ENCODE assay signal across 11 cellular contexts in genomic region chr16:56986361-56986760, GRCh38. TPM values are rescaled to one million over a fixed set of nuclear protein-coding genes. Genes with fewer than 3 reads are reported as not detected.
DNase-seq lines count a peak whose midpoint lies in the region; ATAC-seq and TF ChIP-seq lines count a peak whose summit lies in the region.
"Had no signal": no experiment of that assay in that cellular context is flagged by ENCODE, and none has a peak within 500 bp of the region (broad histone marks: within the 10 kb centered on the region; RNA-seq: fewer than 3 reads in every experiment).

No MANE protein-coding gene starts in this region.

- intact Hi-C loops in stomach (cut with DNase I; ENCODE audit: low total_unique reads) (no loop called here), PC-3 (cut with micrococcal nuclease) (loop anchor here (5.0 kb wide), 1 partner anchor 39 kb away; no protein-coding TSS in a partner anchor)

- H2AFZ ChIP-seq in Karpas-422 (ENCODE audit: low read length): no peak overlapping the region
- no peak overlapping the region for H2AFZ ChIP-seq in PC-3 (ENCODE audit: low read length)

- peaks cover 85% of the 10 kb centered on the region for H3K4me1 Mint-ChIP-seq in activated T-cell treated with anti-CD3 and anti-CD28 coated beads, Interleukin-2, amount 50 U/mL, for 72 hours (ENCODE audit: low read depth)

- H3K4me1 ChIP-seq in Karpas-422 (ENCODE audit: low read length): peaks cover 88% of the 10 kb centered on the region
- H3K4me1 ChIP-seq in effector memory CD4-positive, alpha-beta T cell (ENCODE audit: control insufficient read depth, insufficient read depth, low read length, poor library complexity, severe bottlenecking): peaks cover 47% of the 10 kb centered on the region
- H3K4me1 ChIP-seq in stomach: peaks cover 7 to 67% (median 48%) of the 10 kb centered on the region in 4 donors
- H3K4me1 ChIP-seq in PC-3 (ENCODE audit: insufficient read depth, low read length): peaks cover 13% of the 10 kb centered on the region

- H3K27me3 Mint-ChIP-seq in activated T-cell treated with anti-CD3 and anti-CD28 coated beads, Interleukin-2, amount 50 U/mL, for 72 hours (ENCODE audit: low read depth): no peaks in the 10 kb centered on the region

- BruUV-seq in PC-3 (replicated peaks; lab: Mats Ljungman, UMichigan): no TSS peak

- H3K4me3 ChIP-seq in Karpas-422 (ENCODE audit: low read length) (peak overlapping the region; percentile 39; the same call in 1 of the 2 replicates), stomach (no peak overlapping the region), PC-3 (ENCODE audit: low read length) (no peak overlapping the region)
- no peak overlapping the region for H3K4me3 ChIP-seq in effector memory CD4-positive, alpha-beta T cell (ENCODE audit: insufficient read depth, low read depth, low read length, poor library complexity, severe bottlenecking)

- H3K27me3 ChIP-seq in Karpas-422 (ENCODE audit: low read length): no peaks in the 10 kb centered on the region
- H3K27me3 ChIP-seq in effector memory CD4-positive, alpha-beta T cell (replicated peaks; ENCODE audit: control insufficient read depth, insufficient read depth, low read length, poor library complexity, severe bottlenecking): no peaks in the 10 kb centered on the region
- no peaks in the 10 kb centered on the region for H3K27me3 ChIP-seq in stomach
- no peaks in the 10 kb centered on the region for H3K27me3 ChIP-seq in PC-3 (ENCODE audit: low read length)

- no peaks in the 10 kb centered on the region for H3F3A ChIP-seq in PC-3 (ENCODE audit: low read length, unreplicated experiment)

- POLR2A ChIA-PET in PC-3 (lab: Charles Lee; ENCODE audit: unreplicated experiment): no interaction called here

- H3K27ac ChIP-seq in Karpas-422 (ENCODE audit: low read length) (peak overlapping the region; percentile 79), stomach (peak overlapping the region in 4 of 5 donors; percentile 7 to 91 (median 40)), PC-3 (ENCODE audit: low read length) (no peak overlapping the region)
- H3K27ac ChIP-seq in effector memory CD4-positive, alpha-beta T cell (ENCODE audit: insufficient read depth, low read length, poor library complexity, severe bottlenecking): peak overlapping the region; percentile 34

- H3K9me3 Mint-ChIP-seq in activated T-cell treated with anti-CD3 and anti-CD28 coated beads, Interleukin-2, amount 50 U/mL, for 72 hours: no peaks in the 10 kb centered on the region

- H3K9me2 ChIP-seq in Karpas-422 (replicated peaks; ENCODE audit: insufficient read depth, low read length) (no peaks in the 10 kb centered on the region), PC-3 (replicated peaks; ENCODE audit: low read length) (no peaks in the 10 kb centered on the region)

- no peak for TF ChIP-seq EP300 in stomach (IDR thresholded peaks at IDR 0.05)

- no peak for TF ChIP-seq CTCF in stomach (IDR thresholded peaks at IDR 0.05)
- no peak for TF ChIP-seq CTCF in PC-3 (conservative IDR thresholded peaks at IDR 0.05; ENCODE audit: low read depth, low read length)

- peak overlapping the region; percentile 62 for H3K9ac ChIP-seq in Karpas-422 (ENCODE audit: low read length)
- no peak overlapping the region for H3K9ac ChIP-seq in PC-3 (ENCODE audit: low read length)

- H3K36me3 ChIP-seq in Karpas-422 (ENCODE audit: insufficient read depth, low read length) (no peaks in the 10 kb centered on the region), stomach (no peaks in the 10 kb centered on the region), PC-3 (ENCODE audit: low read depth, low read length) (no peaks in the 10 kb centered on the region)
- peaks cover 23% of the 10 kb centered on the region for H3K36me3 ChIP-seq in effector memory CD4-positive, alpha-beta T cell (ENCODE audit: control insufficient read depth, insufficient read depth, low read length)

- H3K9me3 ChIP-seq in Karpas-422 (ENCODE audit: low read length): no peaks in the 10 kb centered on the region
- H3K9me3 ChIP-seq in effector memory CD4-positive, alpha-beta T cell (ENCODE audit: control insufficient read depth, low read length): no peaks in the 10 kb centered on the region
- no peaks in the 10 kb centered on the region for H3K9me3 ChIP-seq in stomach
- H3K9me3 ChIP-seq in PC-3 (ENCODE audit: low read length): no peaks in the 10 kb centered on the region

- DNase-seq in activated T-cell treated with anti-CD3 and anti-CD28 coated beads, Interleukin-2, amount 50 U/mL, for 72 hours: no peak
- no peak for DNase-seq in activated T-cell treated with anti-CD3 and anti-CD28 coated beads for 4 hours
- peak; percentile 60 for DNase-seq in Karpas-422
- DNase-seq in effector memory CD4-positive, alpha-beta T cell: no peak
- no peak for DNase-seq in stomach
- no peak for DNase-seq in PC-3
- no peak for DNase-seq in SK-N-DZ (ENCODE audit: low spot score)
- DNase-seq in GOT3 (lab: John Stamatoyannopoulos, UW): no peak
- DNase-seq: activated effector memory CD4-positive, alpha-beta T cell treated with Interleukin-2 at 50 U/mL for 16 hours; AML-193; NCI-H345 had no signal

- H3K36me3 Mint-ChIP-seq in activated T-cell treated with anti-CD3 and anti-CD28 coated beads, Interleukin-2, amount 50 U/mL, for 72 hours (ENCODE audit: insufficient read depth in 2 of 2): peaks cover 19 to 31% of the 10 kb centered on the region in 2 donors

- peak overlapping the region; percentile 93 for H3K27ac Mint-ChIP-seq in activated T-cell treated with anti-CD3 and anti-CD28 coated beads, Interleukin-2, amount 50 U/mL, for 72 hours

- peaks cover 27% of the 10 kb centered on the region for H3K79me2 ChIP-seq in Karpas-422 (ENCODE audit: low read length)
- no peaks in the 10 kb centered on the region for H3K79me2 ChIP-seq in PC-3 (ENCODE audit: low read length)

- peak overlapping the region; percentile 83 to 97 for H3K4me3 Mint-ChIP-seq in activated T-cell treated with anti-CD3 and anti-CD28 coated beads, Interleukin-2, amount 50 U/mL, for 72 hours

- H4K20me1 ChIP-seq in Karpas-422 (ENCODE audit: insufficient read depth, low read depth, low read length) (no peaks in the 10 kb centered on the region), PC-3 (ENCODE audit: low read length) (no peaks in the 10 kb centered on the region)

- CTCF ChIA-PET in PC-3 (lab: Charles Lee): no interaction called here

- WGBS in stomach, 5 donors: 55 to 71% (median 60%) methylated on average over 1 of the region's 1 CpG

- H3K4me2 ChIP-seq in Karpas-422 (ENCODE audit: low read depth, low read length, poor library complexity, severe bottlenecking) (peak overlapping the region; percentile 61), PC-3 (ENCODE audit: low read length) (no peak overlapping the region)

- no peak for TF ChIP-seq POLR2A in stomach (IDR thresholded peaks at IDR 0.05)

- ATAC-seq in activated T-cell treated with anti-CD3 and anti-CD28 coated beads, Interleukin-2, amount 50 U/mL, for 72 hours (replicated peaks in 1 of 2): no peak
- ATAC-seq in PC-3: no peak

RNA-seq across cellular contexts. Expression of gene NLRC5, which starts 3.0 kb away (rescaled TPM):
- 100 to 1,000 TPM; 239 to 256 TPM for total RNA-seq in activated T-cell treated with anti-CD3 and anti-CD28 coated beads, Interleukin-2, amount 50 U/mL, for 72 hours
- total RNA-seq in Karpas-422 (2014; rRNA removed; shearing (Covaris generic); ENCODE audit: low replicate concordance): 103 and 116 TPM in 2 replicates
- total RNA-seq in stomach (100 to 1,000 TPM in 1 of 5 donors, 10 to 100 TPM in 4; 12.5 to 265 (median 40.2) TPM), PC-3 (2014; rRNA removed) (0.98 and 4.4 TPM in 2 replicates)
- polyA plus RNA-seq in stomach: 10 to 100 TPM; 11.7 to 24.5 (median 14.2) TPM
- polyA plus RNA-seq in SK-N-DZ (2014; cell fraction: cytosol; rRNA removed): not detected in 2 replicates
- 1.1 TPM in 1 of 2 replicates, not detected in the other for polyA plus RNA-seq in SK-N-DZ (2014; cell fraction: nucleus; rRNA removed)

RNA-seq across cellular contexts. Expression of gene CETP, which starts 24.6 kb away (rescaled TPM):
- under 1 TPM in 1 of 2 donors, not detected in 1; 0.36 TPM for total RNA-seq in activated T-cell treated with anti-CD3 and anti-CD28 coated beads, Interleukin-2, amount 50 U/mL, for 72 hours
- total RNA-seq in Karpas-422 (2014; rRNA removed; shearing (Covaris generic); ENCODE audit: low replicate concordance): 0.32 and 0.48 TPM in 2 replicates
- total RNA-seq in stomach (1 to 10 TPM in 1 of 5 donors, not detected in 4; 2.9 TPM), PC-3 (2014; rRNA removed) (not detected in 2 replicates)
- under 1 TPM; 0.18 to 0.46 (median 0.19) TPM for polyA plus RNA-seq in stomach
- 0.48 TPM in 1 of 2 replicates, not detected in the other for polyA plus RNA-seq in SK-N-DZ (2014; cell fraction: cytosol; rRNA removed)
- not detected in 2 replicates for polyA plus RNA-seq in SK-N-DZ (2014; cell fraction: nucleus; rRNA removed)

RNA-seq across cellular contexts. Expression of gene HERPUD1, which starts 54.4 kb away (rescaled TPM):
- total RNA-seq in activated T-cell treated with anti-CD3 and anti-CD28 coated beads, Interleukin-2, amount 50 U/mL, for 72 hours: 100 to 1,000 TPM; 350 to 403 TPM
- total RNA-seq in Karpas-422 (2014; rRNA removed; shearing (Covaris generic); ENCODE audit: low replicate concordance): 98.1 and 112 TPM in 2 replicates
- total RNA-seq in stomach (100 to 1,000 TPM in 3 of 5 donors, 10 to 100 TPM in 1, 1 to 10 TPM in 1; 2.6 to 329 (median 190) TPM), PC-3 (2014; rRNA removed) (50.1 and 54.9 TPM in 2 replicates)
- 10 to 100 TPM; 40.4 to 63.7 (median 57.9) TPM for polyA plus RNA-seq in stomach
- polyA plus RNA-seq in SK-N-DZ (2014; cell fraction: cytosol; rRNA removed): 37.4 and 55.6 TPM in 2 replicates
- polyA plus RNA-seq in SK-N-DZ (2014; cell fraction: nucleus; rRNA removed): 47.9 and 58.8 TPM in 2 replicates
